ENCODE assay signal across 8 cellular contexts in the genomic region with DNA sequence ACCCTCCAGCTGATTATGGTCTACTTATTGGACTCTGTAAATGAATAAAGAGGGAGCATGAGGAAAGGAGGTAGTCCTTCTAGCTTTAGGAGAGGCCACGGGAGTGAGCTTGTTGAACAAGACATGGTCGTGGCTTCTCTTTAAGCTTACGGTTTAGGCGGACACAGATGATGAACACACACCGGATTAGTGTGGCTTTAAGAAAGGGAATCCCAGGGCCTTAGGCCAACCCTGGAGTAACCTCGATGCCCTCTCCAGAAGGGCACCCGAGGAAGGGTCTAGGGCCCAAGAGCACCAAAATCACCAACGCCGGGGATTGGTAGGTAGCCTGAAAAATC. TPM values are rescaled to one million over a fixed set of nuclear protein-coding genes. Genes with fewer than 3 reads are reported as not detected.
DNase-seq lines count a peak whose midpoint lies in the region; ATAC-seq, FAIRE-seq and TF ChIP-seq lines count a peak whose summit lies in the region.

No MANE protein-coding gene starts in this region.

- intact Hi-C loops in HepG2 (cut with micrococcal nuclease; ENCODE audit: unreplicated experiment) = loop anchor here (2.0 kb wide), 2 partner anchors 53 to 343 kb away; a partner anchor contains a TSS

- H3K9me3 ChIP-seq in HepG2 (ENCODE audit: low read length) = no peaks in the 10 kb centered on the region

- peak overlapping the region; percentile 81 for H3K27ac Mint-ChIP-seq in T-helper 2 cell treated with Interferon-gamma antibody and Interleukin-4, amounts not matched to agents 5 μg/mL and 100 μg/mL, for 36 hours
- H3K27ac Mint-ChIP-seq in activated CD8-positive, alpha-beta T cell treated with anti-CD3 and anti-CD28 coated beads, Interleukin-2, amount 10 ng/mL, durations not matched to agents 7 days and 5 days = peak overlapping the region; percentile 77

- no peak overlapping the region for H3K27ac ChIP-seq in HepG2 (ENCODE audit: extremely low read length, insufficient read depth, low read length)

- H4K20me1 ChIP-seq in HepG2 (ENCODE audit: insufficient read depth, low read length) = no peaks in the 10 kb centered on the region

- H3K36me3 ChIP-seq in HepG2 (replicated peaks in 1 of 2; ENCODE audit: control insufficient read depth in 1 of 2, insufficient read depth in 2 of 2, low read length in 2 of 2) = peaks cover 4 to 25% of the 10 kb centered on the region in 2 experiments

- peak overlapping the region; percentile 75 for H3K4me2 ChIP-seq in HepG2 (ENCODE audit: low read depth, low read length)

- no peak for TF ChIP-seq CTCF in HepG2 (CRISPR knock-in tag; IDR thresholded peaks at IDR 0.05)

- DNase-seq in T-helper 2 cell treated with Interferon-gamma antibody and Interleukin-4, amounts not matched to agents 5 μg/mL and 100 μg/mL, for 36 hours (ENCODE audit: low spot score) = no peak
- DNase-seq in T-helper 2 cell (no peak), HepG2 (ENCODE audit: low spot score) (no peak), NCI-H187 (lab: John Stamatoyannopoulos, UW) (no peak), mucosa of gallbladder (ENCODE audit: low spot score) (no peak)
- no peak for DNase-seq in activated CD8-positive, alpha-beta T cell treated with anti-CD3 and anti-CD28 coated beads, Interleukin-2, amount 10 ng/mL, durations not matched to agents 7 days and 5 days
- DNase-seq in activated CD4-positive, CD25-positive, alpha-beta regulatory T cell treated with anti-CD3 and anti-CD28 coated beads, Interleukin-2, amount 50 U/mL, for 72 hours = no peak

- POLR2A ChIA-PET in activated CD8-positive, alpha-beta T cell treated with anti-CD3 and anti-CD28 coated beads, Interleukin-2, amount 10 ng/mL, durations not matched to agents 7 days and 5 days (lab: Charles Lee) = interaction anchor here (0.6 to 3.3 kb wide), 9 partner anchors 11 to 665 kb away, joined by 3 to 80 read pairs (median 3); a partner anchor contains a TSS
- POLR2A ChIA-PET in HepG2 (lab: Yijun Ruan, JAX) = interaction anchor here (0.6 to 3.8 kb wide), 29 partner anchors 8 to 1380 kb away, joined by 3 to 81 read pairs (median 4); a partner anchor contains a TSS

- peaks cover 46% of the 10 kb centered on the region for H3K4me1 Mint-ChIP-seq in T-helper 2 cell treated with Interferon-gamma antibody and Interleukin-4, amounts not matched to agents 5 μg/mL and 100 μg/mL, for 36 hours (ENCODE audit: low read depth)
- peaks cover 46% of the 10 kb centered on the region for H3K4me1 Mint-ChIP-seq in activated CD8-positive, alpha-beta T cell treated with anti-CD3 and anti-CD28 coated beads, Interleukin-2, amount 10 ng/mL, durations not matched to agents 7 days and 5 days (ENCODE audit: low read depth)

- H3K79me2 ChIP-seq in HepG2 (ENCODE audit: insufficient read depth, low read length) = peaks cover 17% of the 10 kb centered on the region

- no peak for FAIRE-seq in HepG2 (lab: Jason Lieb, UNC)

- H3K4me1 ChIP-seq in HepG2 (ENCODE audit: insufficient read depth, low read length) = peaks cover 45% of the 10 kb centered on the region

- H3K36me3 Mint-ChIP-seq in T-helper 2 cell treated with Interferon-gamma antibody and Interleukin-4, amounts not matched to agents 5 μg/mL and 100 μg/mL, for 36 hours (ENCODE audit: low read depth) = peaks cover 38% of the 10 kb centered on the region
- H3K36me3 Mint-ChIP-seq in activated CD8-positive, alpha-beta T cell treated with anti-CD3 and anti-CD28 coated beads, Interleukin-2, amount 10 ng/mL, durations not matched to agents 7 days and 5 days (ENCODE audit: low read depth) = peaks cover 40% of the 10 kb centered on the region

- no peak for TF ChIP-seq RAD21 in HepG2 (CRISPR knock-in tag; IDR thresholded peaks at IDR 0.05)

- H3K4me3 Mint-ChIP-seq in T-helper 2 cell treated with Interferon-gamma antibody and Interleukin-4, amounts not matched to agents 5 μg/mL and 100 μg/mL, for 36 hours = peak overlapping the region; percentile 72
- H3K4me3 Mint-ChIP-seq in activated CD8-positive, alpha-beta T cell treated with anti-CD3 and anti-CD28 coated beads, Interleukin-2, amount 10 ng/mL, durations not matched to agents 7 days and 5 days = peak overlapping the region; percentile 69

- H3K4me3 ChIP-seq in HepG2 (replicated peaks in 1 of 3; ENCODE audit: insufficient read depth in 1 of 3, low read depth in 2 of 3, low read length in 3 of 3) = peak overlapping the region in 2 of 3 experiments; percentile 7 to 41; a peak in 3 of 6 replicates

- WGBS in HepG2 (ENCODE audit: low lambda C conversion rate) = 3% methylated on average over 5 of the region's 9 CpGs

- TF ChIP-seq EP300 in HepG2 (IDR thresholded peaks at IDR 0.05; ENCODE audit: low read depth in 2 of 2, low read length in 2 of 2) (no peak), HepG2 (CRISPR knock-in tag; IDR thresholded peaks at IDR 0.05; ENCODE audit: borderline replicate concordance) (no peak)

- peaks cover 11% of the 10 kb centered on the region for H3K9me3 Mint-ChIP-seq in T-helper 2 cell treated with Interferon-gamma antibody and Interleukin-4, amounts not matched to agents 5 μg/mL and 100 μg/mL, for 36 hours
- H3K9me3 Mint-ChIP-seq in activated CD8-positive, alpha-beta T cell treated with anti-CD3 and anti-CD28 coated beads, Interleukin-2, amount 10 ng/mL, durations not matched to agents 7 days and 5 days (ENCODE audit: insufficient read depth) = no peaks in the 10 kb centered on the region

- in situ Hi-C loops in HepG2 (cut with HindIII; ENCODE audit: extremely low pct_ligation_motif_present, low pct_unique_long_range_greater_than_20kb) = loop anchor here (5.0 to 25.0 kb wide), 3 partner anchors 50 to 340 kb away; no protein-coding TSS in a partner anchor

- no peak for TF ChIP-seq POLR2A in HepG2 (IDR thresholded peaks at IDR 0.05; ENCODE audit: insufficient read depth in 1 of 2, low read depth in 2 of 2, low read length in 2 of 2)

- H3K27me3 Mint-ChIP-seq in T-helper 2 cell treated with Interferon-gamma antibody and Interleukin-4, amounts not matched to agents 5 μg/mL and 100 μg/mL, for 36 hours (ENCODE audit: low read depth) = no peaks in the 10 kb centered on the region
- peaks cover 8% of the 10 kb centered on the region for H3K27me3 Mint-ChIP-seq in activated CD8-positive, alpha-beta T cell treated with anti-CD3 and anti-CD28 coated beads, Interleukin-2, amount 10 ng/mL, durations not matched to agents 7 days and 5 days (ENCODE audit: low read depth)

- H2AFZ ChIP-seq in HepG2 (ENCODE audit: low read length) = peak overlapping the region; percentile 82

- H3K9ac ChIP-seq in HepG2 (ENCODE audit: insufficient read depth, low read depth, low read length) = no peak overlapping the region

- peaks cover 0 to 1% of the 10 kb centered on the region in 2 experiments; a peak in 1 of 5 replicates for H3K27me3 ChIP-seq in HepG2 (ENCODE audit: control insufficient read depth in 1 of 2, insufficient read depth in 2 of 2, low read length in 2 of 2)

- CTCF ChIA-PET in activated CD8-positive, alpha-beta T cell treated with anti-CD3 and anti-CD28 coated beads, Interleukin-2, amount 10 ng/mL, durations not matched to agents 7 days and 5 days (lab: Charles Lee) = interaction anchor here (1.0 to 1.7 kb wide), 3 partner anchors 15 to 271 kb away, joined by 3 to 4 read pairs (median 4); no protein-coding TSS in a partner anchor
- CTCF ChIA-PET in HepG2 (lab: Yijun Ruan, JAX; ENCODE audit: low intra/inter-chr PET ratio, low total read pairs) = no interaction called here

- no TSS peak for BruUV-seq in HepG2 (replicated peaks; lab: Mats Ljungman, UMichigan)

- ATAC-seq in HG03025 (IDR thresholded peaks at IDR 0.05; ENCODE audit: low FRiP score, unreplicated experiment) (peak; percentile 0), HepG2 (peak; percentile 7)
- no peak for ATAC-seq in activated CD8-positive, alpha-beta T cell treated with anti-CD3 and anti-CD28 coated beads, Interleukin-2, amount 10 ng/mL, durations not matched to agents 7 days and 5 days

RNA-seq across cellular contexts. Expression of a gene that starts 39.4 kb away (rescaled TPM):
- not detected for total RNA-seq in activated CD8-positive, alpha-beta T cell treated with anti-CD3 and anti-CD28 coated beads, Interleukin-2, amount 10 ng/mL, durations not matched to agents 7 days and 5 days
- total RNA-seq in HepG2 (2016; rRNA removed; fragmentation: Illumina TruSeq; extraction: Trizol) = 0.24 and 0.35 TPM in 2 replicates
- total RNA-seq in HepG2 (2016; cell fraction: cytosol; rRNA removed; fragmentation: Illumina TruSeq; extraction: Trizol; ENCODE audit: low read depth) = not detected in 2 replicates
- 0.19 and 0.40 TPM in 2 replicates for total RNA-seq in HepG2 (2016; cell fraction: insoluble cytoplasmic fraction; rRNA removed; fragmentation: Illumina TruSeq; extraction: Trizol)
- total RNA-seq in HepG2 (2016; cell fraction: membrane; rRNA removed; fragmentation: Illumina TruSeq; extraction: Trizol) = 0.15 and 0.24 TPM in 2 replicates
- 0.12 TPM in 1 of 2 replicates, not detected in the other for total RNA-seq in HepG2 (2016; cell fraction: nucleus; rRNA removed; fragmentation: Illumina TruSeq; extraction: Trizol)
- polyA plus RNA-seq in HepG2 (2011; rRNA removed) = 0.03 and 0.04 TPM in 2 replicates
- 0.03 and 0.05 TPM in 2 replicates for polyA plus RNA-seq in HepG2 (2011; cell fraction: cytosol; rRNA removed)
- polyA plus RNA-seq in HepG2 (2011; cell fraction: nucleus; rRNA removed) = not detected in 2 replicates
- 0.04 and 0.05 TPM in 2 replicates for polyA plus RNA-seq in HepG2 (2012)
- 0.10 and 0.12 TPM in 2 replicates for polyA plus RNA-seq in HepG2 (2016; cell fraction: cytosol; fragmentation: Illumina TruSeq; extraction: Trizol; ENCODE audit: low read depth)
- 0.15 and 0.25 TPM in 2 replicates for polyA plus RNA-seq in HepG2 (2016; cell fraction: insoluble cytoplasmic fraction; fragmentation: Illumina TruSeq; extraction: Trizol; ENCODE audit: low read depth)
- 0.13 and 0.14 TPM in 2 replicates for polyA plus RNA-seq in HepG2 (2016; cell fraction: membrane; fragmentation: Illumina TruSeq; extraction: Trizol; ENCODE audit: low read depth)
- polyA plus RNA-seq in HepG2 (2016; cell fraction: nucleus; fragmentation: Illumina TruSeq; extraction: Trizol; ENCODE audit: insufficient read depth, low read depth) = 0.44 TPM in 1 of 2 replicates, not detected in the other
- not detected in 2 replicates for polyA minus RNA-seq in HepG2 (2011; rRNA and poly(A)+ RNA removed; ENCODE audit: low replicate concordance)
- not detected in 2 replicates for polyA minus RNA-seq in HepG2 (2011; cell fraction: cytosol; rRNA and poly(A)+ RNA removed)
- 0.12 TPM in 1 of 2 replicates, not detected in the other for polyA minus RNA-seq in HepG2 (2011; cell fraction: nucleus; rRNA and poly(A)+ RNA removed)
- total RNA-seq in mucosa of gallbladder = 0.66 TPM

RNA-seq across cellular contexts. Expression of a gene that starts 52.7 kb away (rescaled TPM):
- total RNA-seq in activated CD8-positive, alpha-beta T cell treated with anti-CD3 and anti-CD28 coated beads, Interleukin-2, amount 10 ng/mL, durations not matched to agents 7 days and 5 days = 1 to 10 TPM; 3.8 to 4.6 TPM
- total RNA-seq in HepG2 (2016; rRNA removed; fragmentation: Illumina TruSeq; extraction: Trizol) (17.4 and 26.4 TPM in 2 replicates), mucosa of gallbladder (19.1 TPM)
- 13.4 and 18.0 TPM in 2 replicates for total RNA-seq in HepG2 (2016; cell fraction: cytosol; rRNA removed; fragmentation: Illumina TruSeq; extraction: Trizol; ENCODE audit: low read depth)
- total RNA-seq in HepG2 (2016; cell fraction: insoluble cytoplasmic fraction; rRNA removed; fragmentation: Illumina TruSeq; extraction: Trizol) = 17.2 and 24.3 TPM in 2 replicates
- total RNA-seq in HepG2 (2016; cell fraction: membrane; rRNA removed; fragmentation: Illumina TruSeq; extraction: Trizol) = 15.8 and 18.5 TPM in 2 replicates
- total RNA-seq in HepG2 (2016; cell fraction: nucleus; rRNA removed; fragmentation: Illumina TruSeq; extraction: Trizol) = 17.2 and 20.2 TPM in 2 replicates
- polyA plus RNA-seq in HepG2 (2011; rRNA removed) = 4.7 and 6.2 TPM in 2 replicates
- 1.8 and 3.0 TPM in 2 replicates for polyA plus RNA-seq in HepG2 (2011; cell fraction: cytosol; rRNA removed)
- 3.3 and 4.9 TPM in 2 replicates for polyA plus RNA-seq in HepG2 (2011; cell fraction: nucleus; rRNA removed)
- polyA plus RNA-seq in HepG2 (2012) = 6.5 and 6.7 TPM in 2 replicates
- polyA plus RNA-seq in HepG2 (2016; cell fraction: cytosol; fragmentation: Illumina TruSeq; extraction: Trizol; ENCODE audit: low read depth) = 2.4 and 3.1 TPM in 2 replicates
- polyA plus RNA-seq in HepG2 (2016; cell fraction: insoluble cytoplasmic fraction; fragmentation: Illumina TruSeq; extraction: Trizol; ENCODE audit: low read depth) = 20.5 and 22.2 TPM in 2 replicates
- 8.3 and 9.5 TPM in 2 replicates for polyA plus RNA-seq in HepG2 (2016; cell fraction: membrane; fragmentation: Illumina TruSeq; extraction: Trizol; ENCODE audit: low read depth)
- 11.7 and 13.2 TPM in 2 replicates for polyA plus RNA-seq in HepG2 (2016; cell fraction: nucleus; fragmentation: Illumina TruSeq; extraction: Trizol; ENCODE audit: insufficient read depth, low read depth)
- polyA minus RNA-seq in HepG2 (2011; rRNA and poly(A)+ RNA removed; ENCODE audit: low replicate concordance) = 11.6 and 14.8 TPM in 2 replicates
- 5.8 and 9.0 TPM in 2 replicates for polyA minus RNA-seq in HepG2 (2011; cell fraction: cytosol; rRNA and poly(A)+ RNA removed)
- 15.5 and 18.4 TPM in 2 replicates for polyA minus RNA-seq in HepG2 (2011; cell fraction: nucleus; rRNA and poly(A)+ RNA removed)
